Comparison of ENCODE assay signal across 23 cellular contexts in genomic region chr12:49588281-49588680, GRCh38. TPM values are rescaled to one million over a fixed set of nuclear protein-coding genes. Genes with fewer than 3 reads are reported as not detected.
"Had no signal": no experiment of that assay in that cellular context is flagged by ENCODE, and none has a peak within 500 bp of the region (broad histone marks: within the 10 kb centered on the region; RNA-seq: fewer than 3 reads in every experiment).

No MANE protein-coding gene starts in this region.

- ATAC-seq: activated naive CD4-positive, alpha-beta T cell treated with anti-CD3 and anti-CD28 coated beads, Interleukin-2, amount 50 U/mL, for 72 hours; activated naive CD8-positive, alpha-beta T cell treated with anti-CD3 and anti-CD28 coated beads, Interleukin-2, amount 50 U/mL, for 24 hours; activated T-cell treated with anti-CD3 and anti-CD28 coated beads, Interleukin-2, amount 50 U/mL, for 4 hours; body of pancreas; K562; PC-3 had no signal

- H3K9me3 Mint-ChIP-seq: activated naive CD8-positive, alpha-beta T cell treated with anti-CD3 and anti-CD28 coated beads, Interleukin-2, amount 50 U/mL, for 24 hours; activated T-cell treated with anti-CD3 and anti-CD28 coated beads, Interleukin-2, amount 50 U/mL, for 4 hours had no signal

- H3K4me1 ChIP-seq: ascending aorta had no signal

- H3K9me3 ChIP-seq: ascending aorta, body of pancreas had no signal

- H3K4me1 Mint-ChIP-seq: activated naive CD8-positive, alpha-beta T cell treated with anti-CD3 and anti-CD28 coated beads, Interleukin-2, amount 50 U/mL, for 24 hours had no signal

- H3K27ac ChIP-seq: ascending aorta, body of pancreas, VCaP had no signal

- H3K27me3 Mint-ChIP-seq: activated naive CD8-positive, alpha-beta T cell treated with anti-CD3 and anti-CD28 coated beads, Interleukin-2, amount 50 U/mL, for 24 hours had no signal

- H3K4me3 ChIP-seq: ascending aorta, body of pancreas, K562 had no signal

- H3K27ac Mint-ChIP-seq: activated naive CD8-positive, alpha-beta T cell treated with anti-CD3 and anti-CD28 coated beads, Interleukin-2, amount 50 U/mL, for 24 hours had no signal

- H3K4me3 Mint-ChIP-seq: activated naive CD8-positive, alpha-beta T cell treated with anti-CD3 and anti-CD28 coated beads, Interleukin-2, amount 50 U/mL, for 24 hours; activated T-cell treated with anti-CD3 and anti-CD28 coated beads, Interleukin-2, amount 50 U/mL, for 4 hours had no signal

- H3K27me3 ChIP-seq: ascending aorta, body of pancreas had no signal

- DNase-seq: activated CD4-positive, CD25-positive, alpha-beta regulatory T cell; activated CD8-positive, alpha-beta memory T cell treated with anti-CD3 and anti-CD28 coated beads for 24 hours; activated effector memory CD4-positive, alpha-beta T cell treated with anti-CD3 and anti-CD28 coated beads, Interleukin-2, amount 50 U/mL, for 16 hours; activated naive CD4-positive, alpha-beta T cell treated with Interleukin-2 at 50 U/mL for 16 hours; activated naive CD8-positive, alpha-beta T cell treated with anti-CD3 and anti-CD28 coated beads, Interleukin-2, amount 50 U/mL, for 24 hours; activated T-cell treated with anti-CD3 and anti-CD28 coated beads, Interleukin-2, amount 50 U/mL, for 4 hours; amniotic stem cell; central memory CD4-positive, alpha-beta T cell; Karpas-422; MM.1S; NCI-H1105; NCI-H1436; NCI-H187; NCI-H2081; NCI-H524; PC-3; SHP77 treated with DMSO at 0.1 percent for 48 hours; T-helper 1 cell had no signal

RNA-seq across cellular contexts. Expression of gene FAM186B, which starts 17.2 kb away (rescaled TPM):
- total RNA-seq: ascending aorta had no signal

RNA-seq across cellular contexts. Expression of gene KCNH3, which starts 49.5 kb away (rescaled TPM):
- total RNA-seq: ascending aorta had no signal
